ENCODE assay signal across 11 cellular contexts in the genomic region with DNA sequence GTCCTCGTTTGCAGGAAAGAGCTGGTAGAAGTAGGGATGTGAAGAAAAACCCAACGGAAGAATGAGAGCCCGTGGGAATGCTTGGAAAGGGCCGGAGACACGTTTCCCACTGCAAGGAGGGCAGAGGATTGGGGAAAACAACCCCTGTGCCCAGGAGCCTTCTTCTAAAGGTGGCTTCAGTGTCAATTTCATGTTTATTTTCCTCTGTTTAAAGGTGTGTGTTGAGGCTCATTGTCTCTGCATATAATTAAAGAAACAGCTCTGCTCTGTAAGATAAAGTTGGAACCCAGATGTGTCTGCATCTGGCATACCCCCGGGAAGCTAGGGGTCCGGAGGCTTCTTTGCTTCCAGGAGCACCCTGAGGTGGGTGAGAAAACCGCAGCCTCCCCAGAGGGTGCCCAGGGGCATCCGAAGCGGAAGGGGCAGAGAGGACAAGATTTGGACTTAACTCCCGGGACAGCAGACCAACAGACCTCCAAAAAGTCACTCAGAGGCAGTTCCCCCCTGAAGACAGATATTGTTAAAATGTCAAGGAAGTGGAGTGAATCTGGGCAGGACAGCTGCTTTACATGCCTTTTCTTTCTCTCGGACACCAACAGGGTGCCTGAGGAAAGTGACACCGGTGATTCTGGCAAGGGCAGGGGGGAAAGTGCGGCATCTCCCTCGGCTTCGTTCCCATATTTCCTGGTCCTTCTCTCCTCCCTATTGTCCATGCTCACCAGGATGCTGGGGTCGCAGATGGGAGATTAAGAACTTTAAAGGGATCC. TPM values are rescaled to one million over a fixed set of nuclear protein-coding genes. Genes with fewer than 3 reads are reported as not detected.
DNase-seq lines count a peak whose midpoint lies in the region; ATAC-seq and TF ChIP-seq lines count a peak whose summit lies in the region.
"Had no signal": no experiment of that assay in that cellular context is flagged by ENCODE, and none has a peak within 500 bp of the region (broad histone marks: within the 10 kb centered on the region; RNA-seq: fewer than 3 reads in every experiment).

No MANE protein-coding gene starts in this region.

- H3K27ac Mint-ChIP-seq in activated CD4-positive, alpha-beta memory T cell treated with anti-CD3 and anti-CD28 coated beads, Interleukin-2, amount 10 ng/mL, durations not matched to agents 7 days and 5 days, result no peak overlapping the region
- H3K27ac Mint-ChIP-seq in stimulated activated effector memory CD8-positive, alpha-beta T cell treated with anti-CD3 and anti-CD28 coated beads, Interleukin-12 subunit alpha, Interleukin-12 subunit beta, amount 100 ng/mL, for 72 hours, result no peak overlapping the region

- no peak overlapping the region for H3K9ac ChIP-seq in iPS-20b (ENCODE audit: low read depth, low read length)

- no peaks in the 10 kb centered on the region for H3K36me3 ChIP-seq in iPS-20b (ENCODE audit: insufficient read depth, low read depth, low read length)

- no peaks in the 10 kb centered on the region for H3K9me3 Mint-ChIP-seq in activated CD4-positive, alpha-beta memory T cell treated with anti-CD3 and anti-CD28 coated beads, Interleukin-2, amount 10 ng/mL, durations not matched to agents 7 days and 5 days
- H3K9me3 Mint-ChIP-seq in stimulated activated effector memory CD8-positive, alpha-beta T cell treated with anti-CD3 and anti-CD28 coated beads, Interleukin-12 subunit alpha, Interleukin-12 subunit beta, amount 100 ng/mL, for 72 hours, result no peaks in the 10 kb centered on the region

- TF ChIP-seq CTCF in GM10266 (IDR thresholded peaks at IDR 0.05; ENCODE audit: control insufficient read depth, insufficient read depth, low read depth, missing control alignments), result no peak

- H3K4me3 Mint-ChIP-seq in activated CD4-positive, alpha-beta memory T cell treated with anti-CD3 and anti-CD28 coated beads, Interleukin-2, amount 10 ng/mL, durations not matched to agents 7 days and 5 days, result peak overlapping the region; percentile 60
- peak overlapping the region; percentile 56 for H3K4me3 Mint-ChIP-seq in stimulated activated effector memory CD8-positive, alpha-beta T cell treated with anti-CD3 and anti-CD28 coated beads, Interleukin-12 subunit alpha, Interleukin-12 subunit beta, amount 100 ng/mL, for 72 hours

- H3K27me3 Mint-ChIP-seq in activated CD4-positive, alpha-beta memory T cell treated with anti-CD3 and anti-CD28 coated beads, Interleukin-2, amount 10 ng/mL, durations not matched to agents 7 days and 5 days, result peaks cover 83% of the 10 kb centered on the region

- POLR2A ChIA-PET in activated CD4-positive, alpha-beta memory T cell treated with anti-CD3 and anti-CD28 coated beads, Interleukin-2, amount 10 ng/mL, durations not matched to agents 7 days and 5 days (lab: Charles Lee), result interaction anchor here (0.8 to 9.0 kb wide), 3 partner anchors 9 to 286 kb away, joined by 3 to 100 read pairs (median 3); partner anchors contain the start of gene GATA3

- CTCF ChIA-PET in activated CD4-positive, alpha-beta memory T cell treated with anti-CD3 and anti-CD28 coated beads, Interleukin-2, amount 10 ng/mL, durations not matched to agents 7 days and 5 days (lab: Charles Lee), result no interaction called here

- peaks cover 14% of the 10 kb centered on the region for H3K36me3 Mint-ChIP-seq in activated CD4-positive, alpha-beta memory T cell treated with anti-CD3 and anti-CD28 coated beads, Interleukin-2, amount 10 ng/mL, durations not matched to agents 7 days and 5 days (ENCODE audit: low read depth)
- peaks cover 6% of the 10 kb centered on the region for H3K36me3 Mint-ChIP-seq in stimulated activated effector memory CD8-positive, alpha-beta T cell treated with anti-CD3 and anti-CD28 coated beads, Interleukin-12 subunit alpha, Interleukin-12 subunit beta, amount 100 ng/mL, for 72 hours

- H3K4me1 ChIP-seq in iPS-20b (ENCODE audit: insufficient read depth, low read length), result peaks cover 34% of the 10 kb centered on the region

- H3K4me3 ChIP-seq in iPS-20b (ENCODE audit: low read length), result peak overlapping the region; percentile 57

- H3K27ac ChIP-seq in iPS-20b (ENCODE audit: low read length), result no peak overlapping the region

- H3K27me3 ChIP-seq in iPS-20b (ENCODE audit: insufficient read depth, low read length), result peaks cover 100% of the 10 kb centered on the region

- peaks cover 70% of the 10 kb centered on the region for H3K4me1 Mint-ChIP-seq in activated CD4-positive, alpha-beta memory T cell treated with anti-CD3 and anti-CD28 coated beads, Interleukin-2, amount 10 ng/mL, durations not matched to agents 7 days and 5 days
- H3K4me1 Mint-ChIP-seq in stimulated activated effector memory CD8-positive, alpha-beta T cell treated with anti-CD3 and anti-CD28 coated beads, Interleukin-12 subunit alpha, Interleukin-12 subunit beta, amount 100 ng/mL, for 72 hours, result peaks cover 81% of the 10 kb centered on the region

- DNase-seq in activated T-cell treated with anti-CD3 and anti-CD28 coated beads, Interleukin-2, amount 50 U/mL, for 1 hour, result peak; percentile 38
- DNase-seq in activated T-cell treated with anti-CD3 and anti-CD28 coated beads for 4 hours (no peak), GM10266 (ENCODE audit: extremely low spot score) (no peak)
- no peak for DNase-seq in activated CD4-positive, alpha-beta memory T cell treated with anti-CD3 and anti-CD28 coated beads, Interleukin-2, amount 10 ng/mL, durations not matched to agents 7 days and 5 days
- peak in 1 of 2 donors; percentile 55 for DNase-seq in stimulated activated effector memory CD8-positive, alpha-beta T cell treated with anti-CD3 and anti-CD28 coated beads, Interleukin-12 subunit alpha, Interleukin-12 subunit beta, amount 100 ng/mL, for 72 hours (ENCODE audit: low spot score in 2 of 2)
- DNase-seq in stimulated activated CD4-positive, alpha-beta T cell treated with anti-CD3 and anti-CD28 coated beads, Interleukin-1b, Interleukin-23, amount 100 ng/mL, for 48 hours, result no peak
- DNase-seq: foreskin fibroblast, NCI-H1105 had no signal

- no peaks in the 10 kb centered on the region for H3K9me3 ChIP-seq in iPS-20b (ENCODE audit: insufficient read depth, low read depth, low read length)

- no peak for ATAC-seq in stimulated activated effector memory CD8-positive, alpha-beta T cell treated with anti-CD3 and anti-CD28 coated beads, Interleukin-12 subunit alpha, Interleukin-12 subunit beta, amount 100 ng/mL, for 72 hours
- no peak for ATAC-seq in HG02678 (IDR thresholded peaks at IDR 0.05; ENCODE audit: unreplicated experiment)
- ATAC-seq: activated CD4-positive, CD25-positive, alpha-beta regulatory T cell treated with anti-CD3 and anti-CD28 coated beads, Interleukin-2, amount 50 U/mL, for 24 hours had no signal

RNA-seq across cellular contexts. Expression of gene GATA3, which starts 8.6 kb away (rescaled TPM):
- 100 to 1,000 TPM; 112 TPM for total RNA-seq in activated CD4-positive, alpha-beta memory T cell treated with anti-CD3 and anti-CD28 coated beads, Interleukin-2, amount 10 ng/mL, durations not matched to agents 7 days and 5 days
